8 cellular contexts compared by ENCODE assay signal in genomic region chr18:77131652-77132368, GRCh38. TPM values are rescaled to one million over a fixed set of nuclear protein-coding genes. Genes with fewer than 3 reads are reported as not detected.
A peak's percentile ranks its signal among the peaks of the same experiment; 100 is the strongest.
DNase-seq lines count a peak whose midpoint lies in the region; FAIRE-seq and TF ChIP-seq lines count a peak whose summit lies in the region.

No MANE protein-coding gene starts in this region.

- H3K27me3 ChIP-seq in GM23248 (replicated peaks; ENCODE audit: insufficient read depth) (no peaks in the 10 kb centered on the region), fibroblast of lung (ENCODE audit: control insufficient read depth, insufficient read depth, low read length) (peaks cover 22% of the 10 kb centered on the region)

- no peak for DNase-seq in GM12892 (ENCODE audit: insufficient read length)
- peak; percentile 37 for DNase-seq in GM23248
- DNase-seq in LNCaP clone FGC (ENCODE audit: low read depth) = no peak
- DNase-seq in activated CD8-positive, alpha-beta memory T cell treated with anti-CD3 and anti-CD28 coated beads for 24 hours = peak; percentile 83
- DNase-seq in fibroblast of lung (ENCODE audit: low read depth in 2 of 2) = no peak
- DNase-seq in neural crest cell (ENCODE audit: low read depth, low spot score) = peak; percentile 11
- no peak for DNase-seq in AG08395 (ENCODE audit: low spot score)
- DNase-seq in cerebellar nuclear complex (lab: John Stamatoyannopoulos, UW) = no peak

- no peak overlapping the region for H3K27ac ChIP-seq in GM23248
- no peak overlapping the region for H3K27ac ChIP-seq in fibroblast of lung (ENCODE audit: insufficient read depth, low read length)

- H3K4me1 ChIP-seq in GM23248 (ENCODE audit: insufficient read depth) (peaks cover 28% of the 10 kb centered on the region), fibroblast of lung (ENCODE audit: control insufficient read depth, extremely low read depth, insufficient read depth, low read length) (peaks cover 6% of the 10 kb centered on the region)

- FAIRE-seq in GM12892 (lab: Jason Lieb, UNC) = peak; percentile 79

- peak overlapping the region; percentile 86 for H3K4me3 Mint-ChIP-seq in neural crest cell

- H3K27ac Mint-ChIP-seq in neural crest cell (ENCODE audit: unreplicated experiment) = no peak overlapping the region

- peaks cover 17% of the 10 kb centered on the region for H3K4me1 Mint-ChIP-seq in neural crest cell

- H3F3A ChIP-seq in GM23248 (ENCODE audit: insufficient read depth) = peaks cover 44% of the 10 kb centered on the region

- TF ChIP-seq POLR2A in GM12892 (IDR thresholded peaks at IDR 0.05; ENCODE audit: low read depth, low read length) = no peak; the same call in 1 of the 2 replicates

- H3K36me3 ChIP-seq in GM23248 (ENCODE audit: low read depth) (no peaks in the 10 kb centered on the region), fibroblast of lung (ENCODE audit: control insufficient read depth, insufficient read depth, low read length) (no peaks in the 10 kb centered on the region)

- in situ Hi-C loops in GM23248 (cut with MboI) = no loop called here

- H3K9me2 ChIP-seq in GM23248 (ENCODE audit: insufficient read depth) = no peaks in the 10 kb centered on the region

- peaks cover 74% of the 10 kb centered on the region for H3K27me3 Mint-ChIP-seq in neural crest cell (ENCODE audit: low read depth)

- 1 to 2% methylated on average over 35 to 53 of the region's 76 CpGs for WGBS in GM23248 (ENCODE audit: low coverage in 1 of 2, low lambda C conversion rate in 2 of 2, missing lambda C conversion rate in 2 of 2), 2 experiments

- H3K79me2 ChIP-seq in GM23248 (ENCODE audit: insufficient read depth) (no peaks in the 10 kb centered on the region), fibroblast of lung (ENCODE audit: control insufficient read depth, insufficient read depth, low read length) (no peaks in the 10 kb centered on the region)

- H3K9ac ChIP-seq in GM23248 (peak overlapping the region; percentile 66), fibroblast of lung (ENCODE audit: insufficient read depth, low read length) (peak overlapping the region; percentile 39)

- no peaks in the 10 kb centered on the region for H4K20me1 ChIP-seq in GM23248 (ENCODE audit: insufficient read depth)
- no peaks in the 10 kb centered on the region for H4K20me1 ChIP-seq in fibroblast of lung (ENCODE audit: control insufficient read depth, extremely low read depth, insufficient read depth, low read length)

- H3K36me3 Mint-ChIP-seq in neural crest cell (ENCODE audit: low read depth) = no peaks in the 10 kb centered on the region

- H3K4me3 ChIP-seq in GM23248 (peak overlapping the region; percentile 68), LNCaP clone FGC (ENCODE audit: low read depth, low read length) (peak overlapping the region; percentile 78), fibroblast of lung (replicated peaks in 1 of 4; ENCODE audit: control extremely low read depth in 1 of 4, insufficient read depth in 1 of 4, low read depth in 3 of 4, low read length in 4 of 4) (peak overlapping the region; percentile 33 to 49 (median 41))

- no peaks in the 10 kb centered on the region for H3K9me3 ChIP-seq in GM23248 (ENCODE audit: low read depth)
- no peaks in the 10 kb centered on the region for H3K9me3 ChIP-seq in fibroblast of lung (ENCODE audit: control insufficient read depth, insufficient read depth, low read depth, low read length)

- H3K9me3 Mint-ChIP-seq in neural crest cell = no peaks in the 10 kb centered on the region

- H2AFZ ChIP-seq in GM23248 (peak overlapping the region; percentile 80), fibroblast of lung (ENCODE audit: low read length) (no peak overlapping the region)

- no peak for TF ChIP-seq CTCF in LNCaP clone FGC (IDR thresholded peaks at IDR 0.05; ENCODE audit: control insufficient read depth, extremely low read depth, insufficient read depth)
- no peak for TF ChIP-seq CTCF in fibroblast of lung (conservative IDR thresholded peaks at IDR 0.05 in 1 of 2, IDR thresholded peaks at IDR 0.05 in 1 of 2; ENCODE audit: low read depth in 1 of 2, low read length in 2 of 2)
- TF ChIP-seq CTCF in neural crest cell (conservative IDR thresholded peaks at IDR 0.05) = no peak

- H3K4me2 ChIP-seq in GM23248 (ENCODE audit: unreplicated experiment) (peak overlapping the region; percentile 67), fibroblast of lung (ENCODE audit: extremely low read depth, insufficient read depth, low read length) (peak overlapping the region; percentile 58)

RNA-seq across cellular contexts. Expression of gene MBP, which starts 0.8 kb away (rescaled TPM):
- polyA plus RNA-seq in GM12892 (2012; ENCODE audit: missing spikeins) = 26.6 TPM
- 2.2 and 2.7 TPM in 2 replicates for total RNA-seq in GM23248 (2014; rRNA removed; shearing (Covaris generic))
- polyA plus RNA-seq in GM23248 (2016; fragmentation: Nextera tagmentation; extraction: Ambion mirVana) = 2.9 and 3.3 TPM in 2 replicates
- total RNA-seq in fibroblast of lung = 3.6 and 7.2 TPM in 2 replicates
- 2.3 and 2.4 TPM in 2 replicates for polyA plus RNA-seq in fibroblast of lung
- polyA plus RNA-seq in fibroblast of lung (2012) = 1.9 and 2.0 TPM in 2 replicates
- 2.6 and 3.3 TPM in 2 replicates for polyA minus RNA-seq in fibroblast of lung (ENCODE audit: low replicate concordance)
- total RNA-seq in neural crest cell = 1.6 and 2.0 TPM in 2 replicates

Comparison
In these comparisons a context has a peak if more than half of its experiments do, and no peak if none do; other contexts are left out.
1. DNase-seq: peak in GM23248 (single experiment), activated CD8-positive, alpha-beta memory T cell treated with anti-CD3 and anti-CD28 coated beads for 24 hours (single experiment) and neural crest cell (single experiment); none in GM12892 (single experiment), LNCaP clone FGC (single experiment), fibroblast of lung (0 of 2), AG08395 (single experiment) and cerebellar nuclear complex (0 of 2).
2. Peak in every context shown above with its lines, with median percentiles within 50 percentile points of each other: H3K4me3 ChIP-seq.